ENCODE assay signal across 8 cellular contexts in genomic region chr3:133475245-133476010, GRCh38.
DNase-seq lines count a peak whose midpoint lies in the region; ATAC-seq and TF ChIP-seq lines count a peak whose summit lies in the region.

No MANE protein-coding gene starts in this region.

- no peaks in the 10 kb centered on the region for H3K9me3 Mint-ChIP-seq in CD4-positive, alpha-beta memory T cell

- peak overlapping the region in 5 of 8 donors; percentile 26 to 82 (median 53) for H3K4me3 Mint-ChIP-seq in CD4-positive, alpha-beta memory T cell

- H3K27me3 ChIP-seq in CD4-positive, alpha-beta memory T cell (ENCODE audit: insufficient read depth, low read length) = no peaks in the 10 kb centered on the region
- H3K27me3 ChIP-seq in WERI-Rb-1 (ENCODE audit: insufficient read depth, low read depth, severe bottlenecking) (no peaks in the 10 kb centered on the region), spleen (replicated peaks in 1 of 7) (no peaks in the 10 kb centered on the region), brain microvascular endothelial cell (replicated peaks) (no peaks in the 10 kb centered on the region)

- WGBS in spleen, 5 donors = 62 to 87% (median 76%) methylated on average over 5 of the region's 5 CpGs

- intact Hi-C loops in CD4-positive, alpha-beta memory T cell (cut with micrococcal nuclease) = no loop called here
- intact Hi-C loops in spleen (cut with DNase I; ENCODE audit: low total_unique reads) = no loop called here

- peak; percentile 78 for ATAC-seq in GM19023 (IDR thresholded peaks at IDR 0.05; ENCODE audit: unreplicated experiment)
- ATAC-seq in HG03097 (IDR thresholded peaks at IDR 0.05; ENCODE audit: low FRiP score, unreplicated experiment) = peak; percentile 78

- TF ChIP-seq POLR2A in spleen (IDR thresholded peaks at IDR 0.05) = no peak

- H3K36me3 Mint-ChIP-seq in CD4-positive, alpha-beta memory T cell = no peaks in the 10 kb centered on the region

- no peaks in the 10 kb centered on the region for H3K36me3 ChIP-seq in CD4-positive, alpha-beta memory T cell (ENCODE audit: insufficient read depth, low read length)
- H3K36me3 ChIP-seq in WERI-Rb-1 = no peaks in the 10 kb centered on the region
- no peaks in the 10 kb centered on the region for H3K36me3 ChIP-seq in spleen
- no peaks in the 10 kb centered on the region for H3K36me3 ChIP-seq in brain microvascular endothelial cell (replicated peaks)

- CTCF ChIA-PET in CD4-positive, alpha-beta memory T cell (lab: Charles Lee; ENCODE audit: partially characterized antibody) = interaction anchor here (0.6 to 1.4 kb wide), 3 partner anchors 12 to 87 kb away, joined by 3 to 13 read pairs (median 3); no protein-coding TSS in a partner anchor

- no peaks in the 10 kb centered on the region for H3K9me3 ChIP-seq in CD4-positive, alpha-beta memory T cell (ENCODE audit: control insufficient read depth in 1 of 2, low read length in 2 of 2)
- H3K9me3 ChIP-seq in WERI-Rb-1 (ENCODE audit: severe bottlenecking) = no peaks in the 10 kb centered on the region
- H3K9me3 ChIP-seq in spleen = no peaks in the 10 kb centered on the region

- TF ChIP-seq CTCF in WERI-Rb-1 (IDR thresholded peaks at IDR 0.05; ENCODE audit: low read depth, low read length) = no peak
- TF ChIP-seq CTCF in spleen (IDR thresholded peaks at IDR 0.05 in 8 of 11, conservative IDR thresholded peaks at IDR 0.05 in 3 of 11) = no peak
- TF ChIP-seq CTCF in brain microvascular endothelial cell (IDR thresholded peaks at IDR 0.05; ENCODE audit: low read depth, low read length, missing control alignments) = no peak

- DNase-seq in CD4-positive, alpha-beta memory T cell = no peak
- DNase-seq in WERI-Rb-1 (peak; percentile 65), spleen (no peak), brain microvascular endothelial cell (no peak), glomerular visceral epithelial cell (ENCODE audit: extremely low spot score) (no peak)
- no peak for DNase-seq in activated CD4-positive, alpha-beta T cell treated with anti-CD3 and anti-CD28 coated beads, Interleukin-2, amount 50 U/mL, for 4 hours

- peaks cover 22% of the 10 kb centered on the region for H3K4me1 ChIP-seq in CD4-positive, alpha-beta memory T cell (ENCODE audit: insufficient read depth, low read length)
- peaks cover 13 to 72% (median 43%) of the 10 kb centered on the region in 6 donors for H3K4me1 ChIP-seq in spleen

- H3K27ac ChIP-seq in CD4-positive, alpha-beta memory T cell (ENCODE audit: low read depth, low read length) = no peak overlapping the region
- peak overlapping the region; percentile 58 for H3K27ac ChIP-seq in WERI-Rb-1
- H3K27ac ChIP-seq in spleen = peak overlapping the region; percentile 8 to 84 (median 67)
- no peak overlapping the region for H3K27ac ChIP-seq in brain microvascular endothelial cell

- H3K4me1 Mint-ChIP-seq in CD4-positive, alpha-beta memory T cell = peaks cover 26 to 30% (median 27%) of the 10 kb centered on the region in 4 donors

- H3K27ac Mint-ChIP-seq in CD4-positive, alpha-beta memory T cell = peak overlapping the region; percentile 22 to 90 (median 76)

- no peak overlapping the region for H3K4me3 ChIP-seq in CD4-positive, alpha-beta memory T cell (ENCODE audit: low read length in 2 of 2)
- H3K4me3 ChIP-seq in WERI-Rb-1 (ENCODE audit: low read depth, low read length) = 0 out of 2 replicates have a peak overlapping the region, but pooled peaks have one; percentile 9
- no peak overlapping the region for H3K4me3 ChIP-seq in spleen
- H3K4me3 ChIP-seq in brain microvascular endothelial cell (ENCODE audit: low read depth, low read length) = no peak overlapping the region

- in situ Hi-C loops in brain microvascular endothelial cell (cut with HindIII; ENCODE audit: low pct_ligation_motif_present, low sequenced_read_pairs) = loop anchor here (25.0 kb wide), 1 partner anchor 112 kb away; no protein-coding TSS in a partner anchor

- POLR2A ChIA-PET in CD4-positive, alpha-beta memory T cell (lab: Charles Lee; ENCODE audit: partially characterized antibody) = interaction anchor here (0.6 to 2.5 kb wide), 4 partner anchors 12 to 105 kb away, joined by 3 to 10 read pairs (median 3); partner anchors contain the start of gene CDV3

- no peaks in the 10 kb centered on the region for H3K27me3 Mint-ChIP-seq in CD4-positive, alpha-beta memory T cell

Comparison
In these comparisons a context has a peak if more than half of its experiments do, and no peak if none do; other contexts are left out.
1. H3K27ac ChIP-seq: peak in WERI-Rb-1 (single experiment) and spleen (8 of 8); none in CD4-positive, alpha-beta memory T cell (single experiment) and brain microvascular endothelial cell (single experiment).